24 cellular contexts compared by ENCODE assay signal in the genomic region with DNA sequence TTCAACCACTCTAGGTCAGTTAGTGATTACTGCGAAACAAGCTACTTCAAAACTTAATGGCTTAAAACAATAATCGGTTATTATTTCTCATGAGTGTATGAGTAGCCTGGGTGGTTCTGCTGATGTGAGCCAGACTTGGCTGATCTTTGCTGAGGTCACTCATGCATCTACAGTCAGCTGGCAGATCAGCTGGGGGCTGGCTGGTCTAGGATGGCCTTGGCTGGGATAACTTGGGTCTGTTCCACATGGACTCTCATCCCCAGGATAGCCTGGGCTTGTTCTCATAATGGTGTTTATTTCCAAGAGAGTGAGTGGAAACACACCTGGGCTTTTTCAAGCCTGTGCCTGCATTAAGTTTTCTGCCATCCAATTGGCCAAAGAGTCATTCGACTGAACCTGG. TPM values are rescaled to one million over a fixed set of nuclear protein-coding genes. Genes with fewer than 3 reads are reported as not detected.
DNase-seq lines count a peak whose midpoint lies in the region; ATAC-seq, FAIRE-seq and TF ChIP-seq lines count a peak whose summit lies in the region.
"Had no signal": no experiment of that assay in that cellular context is flagged by ENCODE, and none has a peak within 500 bp of the region (broad histone marks: within the 10 kb centered on the region; RNA-seq: fewer than 3 reads in every experiment).

No MANE protein-coding gene starts in this region.

- TF ChIP-seq EP300 in transverse colon (IDR thresholded peaks at IDR 0.05; ENCODE audit: low read depth): no peak

- H3K36me3 ChIP-seq in pancreas (no peaks in the 10 kb centered on the region), transverse colon (no peaks in the 10 kb centered on the region)
- H3K36me3 ChIP-seq: esophagus muscularis mucosa had no signal

- in situ Hi-C loops in transverse colon (cut with MboI; ENCODE audit: low pct_ligation_motif_present in 1 of 4, low pct_unique_long_range_greater_than_20kb in 1 of 4, low sequenced_read_pairs in 3 of 4): loop anchor here in 3 of 4 donors (25.0 kb wide), 2 partner anchors 495 to 595 kb away; no protein-coding TSS in a partner anchor

- peak; percentile 89 for DNase-seq in NCI-H1105 (lab: John Stamatoyannopoulos, UW)
- peak; percentile 68 for DNase-seq in NCI-H2171 (lab: John Stamatoyannopoulos, UW)
- peak; percentile 81 for DNase-seq in cerebellar cortex (ENCODE audit: low spot score)
- DNase-seq in pancreas: peak in 3 of 6 donors; percentile 24 to 70 (median 58)
- DNase-seq in transverse colon: no peak
- DNase-seq in LoVo (ENCODE audit: low spot score): no peak
- no peak for DNase-seq in NCI-H526 treated with DMSO at 0.1 percent for 48 hours (lab: John Stamatoyannopoulos, UW)
- DNase-seq: activated CD4-positive, alpha-beta T cell treated with anti-CD3 and anti-CD28 coated beads, Interleukin-2, amount 10 ng/mL, durations not matched to agents 7 days and 5 days; activated CD8-positive, alpha-beta memory T cell treated with anti-CD3 and anti-CD28 coated beads, Interleukin-2, amount 50 U/mL, for 48 hours; activated gamma-delta T cell treated with Interleukin-2 at 50 U/mL for 16 hours; amygdala; central memory CD4-positive, alpha-beta T cell; COR-L47; effector CD8-positive, alpha-beta T cell; Karpas-422; NCI-H1436 treated with DMSO at 0.1 percent for 48 hours; NCI-H748 treated with DMSO at 0.1 percent for 48 hours had no signal

- TF ChIP-seq CTCF in pancreas (IDR thresholded peaks at IDR 0.05): no peak
- no peak for TF ChIP-seq CTCF in transverse colon (IDR thresholded peaks at IDR 0.05)

- no peak for TF ChIP-seq POLR2A in transverse colon (IDR thresholded peaks at IDR 0.05)

- H3K4me3 ChIP-seq in pancreas: no peak overlapping the region
- H3K4me3 ChIP-seq in transverse colon: no peak overlapping the region
- H3K4me3 ChIP-seq: esophagus muscularis mucosa, GM23338, lung had no signal

- intact Hi-C loops in pancreas (cut with DNase I) (no loop called here), transverse colon (cut with DNase I; ENCODE audit: low total_unique reads) (no loop called here)

- H3K27ac ChIP-seq in pancreas: no peak overlapping the region
- no peak overlapping the region for H3K27ac ChIP-seq in transverse colon
- H3K27ac ChIP-seq: esophagus muscularis mucosa had no signal

- H3K9me3 ChIP-seq in pancreas (no peaks in the 10 kb centered on the region), transverse colon (no peaks in the 10 kb centered on the region)
- H3K9me3 ChIP-seq: esophagus muscularis mucosa had no signal

- FAIRE-seq in pancreas (lab: Jason Lieb, UNC): no peak
- FAIRE-seq: GM19239 had no signal

- peak; percentile 40 to 95 (median 77) for ATAC-seq in pancreas
- ATAC-seq: GM23338; stimulated activated memory B cell treated with anti-CD40 and anti-IgM and Interleukin-4, amounts not matched to agents 10 μg/mL and 1 μg/mL and 100 μg/mL, for 72 hours had no signal

- H3K4me1 ChIP-seq in pancreas (no peaks in the 10 kb centered on the region), transverse colon (no peaks in the 10 kb centered on the region)

- H3K27me3 ChIP-seq in pancreas (no peaks in the 10 kb centered on the region), transverse colon (no peaks in the 10 kb centered on the region)

- WGBS in pancreas, 2 donors: 48 to 53% methylated on average over 3 of the region's 3 CpGs
- WGBS in transverse colon (ENCODE audit: low coverage in 1 of 2), 2 donors: 78 to 80% methylated on average over 1 to 3 of the region's 3 CpGs

RNA-seq across cellular contexts. Expression of a gene that starts 13.0 kb away (rescaled TPM):
- not detected for total RNA-seq in pancreas
- polyA plus RNA-seq in pancreas: not detected
- not detected for total RNA-seq in transverse colon
- total RNA-seq: activated CD4-positive, alpha-beta T cell treated with anti-CD3 and anti-CD28 coated beads, Interleukin-2, amount 10 ng/mL, durations not matched to agents 7 days and 5 days; esophagus muscularis mucosa; GM23338; lung; omental fat pad; T-helper 1 cell treated with Interleukin-12 subunit alpha and Interleukin-12 subunit beta and Interleukin-4 antibody, amounts not matched to agents 30 ng/mL and 1 ng/mL, for 36 hours had no signal
- polyA plus RNA-seq: GM23338, lung had no signal

Comparison
In these comparisons a context has a peak if more than half of its experiments do, and no peak if none do; other contexts are left out.
1. DNase-seq: peak in NCI-H1105 (single experiment), NCI-H2171 (single experiment) and cerebellar cortex (single experiment); none in transverse colon (single experiment), LoVo (single experiment) and NCI-H526 treated with DMSO at 0.1 percent for 48 hours (single experiment).